In the genomic region with DNA sequence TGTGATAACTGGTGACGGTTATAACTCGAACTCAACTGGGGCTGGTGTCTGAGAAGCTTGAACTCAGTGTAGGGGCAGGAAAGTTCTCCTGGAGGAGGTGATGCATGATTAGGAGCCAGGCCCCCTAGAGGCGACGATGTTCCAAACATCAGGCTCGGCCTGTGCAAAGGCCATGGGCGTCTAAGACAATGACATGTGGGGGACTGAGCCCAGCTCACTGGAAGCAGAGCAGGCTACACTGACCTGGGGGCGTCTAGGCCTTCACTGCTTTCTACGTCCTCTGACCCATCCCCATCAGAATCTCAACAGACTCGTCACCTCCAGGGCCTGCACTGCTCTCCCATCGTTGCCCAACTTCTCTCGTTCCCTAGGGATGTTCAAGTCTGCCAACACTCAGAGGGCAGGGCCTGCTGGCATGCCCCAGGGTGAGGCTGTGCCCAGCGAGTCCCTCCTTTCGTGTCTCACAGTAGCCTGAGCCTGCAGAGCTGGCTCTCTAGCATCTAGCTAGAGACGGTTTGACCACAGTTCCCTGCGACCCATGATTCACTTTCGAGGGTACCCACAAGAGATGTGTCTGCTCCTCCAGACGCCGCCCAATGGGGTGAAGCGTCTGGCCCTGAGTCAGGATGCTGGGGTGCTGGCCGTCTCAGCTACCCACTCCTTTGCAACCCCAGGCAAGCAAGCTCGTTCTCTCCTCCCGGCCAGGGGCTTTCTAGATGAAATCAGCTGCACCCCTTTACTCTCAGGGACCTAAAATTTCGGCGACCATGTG, we compare ENCODE assay signal across 8 cellular contexts. TPM values are rescaled to one million over a fixed set of nuclear protein-coding genes. Genes with fewer than 3 reads are reported as not detected.
DNase-seq lines count a peak whose midpoint lies in the region; ATAC-seq and TF ChIP-seq lines count a peak whose summit lies in the region.

No MANE protein-coding gene starts in this region.

- peaks cover 18% of the 10 kb centered on the region for H3K4me1 ChIP-seq in iPS-18a (ENCODE audit: control insufficient read depth, low read depth, low read length)

- CTCF ChIA-PET in BJ (lab: Yijun Ruan, JAX), result interaction anchor here (0.6 to 2.8 kb wide), 24 partner anchors 10 to 496 kb away, joined by 3 to 40 read pairs (median 4); a partner anchor contains a TSS

- peaks cover 4% of the 10 kb centered on the region for H3K36me3 ChIP-seq in BJ (ENCODE audit: control insufficient read depth, insufficient read depth, low read length)
- peaks cover 7% of the 10 kb centered on the region for H3K36me3 ChIP-seq in iPS-18a (ENCODE audit: control insufficient read depth, low read depth, low read length)

- POLR2A ChIA-PET in BJ (lab: Charles Lee), result no interaction called here

- peak overlapping the region; percentile 68 for H3K4me3 ChIP-seq in BJ (ENCODE audit: low read depth, low read length)
- H3K4me3 ChIP-seq in iPS-18a (ENCODE audit: low read length), result peak overlapping the region; percentile 82

- no peak for DNase-seq in BJ (ENCODE audit: low read depth)
- DNase-seq in GM19240 (ENCODE audit: insufficient read length, low spot score), result peak; percentile 55
- peak; percentile 22 to 85 (median 45) for DNase-seq in T-helper 1 cell
- peak; percentile 52 for DNase-seq in amniotic epithelial cell (ENCODE audit: low read depth)
- peak; percentile 87 for DNase-seq in stimulated activated CD4-positive, alpha-beta T cell treated with anti-CD3 and anti-CD28 coated beads, Interleukin-15, amount 100 ng/mL, for 24 hours

- H3K27ac ChIP-seq in iPS-18a (ENCODE audit: low read length), result no peak overlapping the region

- no peak for ATAC-seq in GM19328 (IDR thresholded peaks at IDR 0.05; ENCODE audit: unreplicated experiment)

- no peaks in the 10 kb centered on the region for H3K9me3 ChIP-seq in iPS-18a (ENCODE audit: control insufficient read depth, low read depth, low read length)

- H3K27me3 ChIP-seq in BJ (ENCODE audit: control insufficient read depth, insufficient read depth, low read length) (no peaks in the 10 kb centered on the region), iPS-18a (ENCODE audit: control insufficient read depth, insufficient read depth, low read length) (peaks cover 10% of the 10 kb centered on the region)

- TF ChIP-seq CTCF in BJ (IDR thresholded peaks at IDR 0.05; ENCODE audit: insufficient read depth, low read depth, low read length) (peak; percentile 86), LNCAP (IDR thresholded peaks at IDR 0.05) (peak; percentile 76)

- H3K9ac ChIP-seq in iPS-18a (ENCODE audit: low read length), result peak overlapping the region; percentile 86

RNA-seq across cellular contexts. Expression of a gene that starts 1.1 kb away (rescaled TPM):
- 8.3 and 10.1 TPM in 2 replicates for polyA plus RNA-seq in BJ (2011; rRNA removed)
- polyA minus RNA-seq in BJ (2011; rRNA and poly(A)+ RNA removed), result 3.3 and 4.6 TPM in 2 replicates

RNA-seq across cellular contexts. Expression of a gene that starts 19.3 kb away (rescaled TPM):
- polyA plus RNA-seq in BJ (2011; rRNA removed), result 25.4 and 37.1 TPM in 2 replicates
- 10.8 and 32.9 TPM in 2 replicates for polyA minus RNA-seq in BJ (2011; rRNA and poly(A)+ RNA removed)
